In the genomic region with DNA sequence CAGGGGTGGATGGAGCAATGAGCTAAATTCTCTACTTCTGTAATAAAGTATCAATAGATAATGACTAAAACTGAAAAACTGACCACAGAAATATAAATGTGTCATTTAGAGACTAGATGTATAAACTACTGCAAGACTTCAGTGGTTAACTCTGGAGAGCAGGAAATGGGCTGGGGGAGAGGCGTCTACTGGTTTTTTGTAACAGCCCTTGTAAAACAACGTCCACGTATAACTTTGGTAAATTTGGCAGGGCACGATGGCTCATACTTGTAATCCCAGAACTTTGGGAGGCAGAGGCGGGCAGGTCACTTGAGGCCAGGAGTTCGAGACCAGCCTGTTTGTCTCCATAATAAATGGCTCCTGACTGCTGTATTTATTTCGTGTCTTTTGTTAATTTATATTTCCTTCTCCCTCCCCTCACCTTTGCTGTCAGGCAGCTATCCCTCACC, we compare ENCODE assay signal across 9 cellular contexts. TPM values are rescaled to one million over a fixed set of nuclear protein-coding genes. Genes with fewer than 3 reads are reported as not detected.
A peak's percentile ranks its signal among the peaks of the same experiment; 100 is the strongest.
DNase-seq lines count a peak whose midpoint lies in the region; ATAC-seq and TF ChIP-seq lines count a peak whose summit lies in the region.
"Had no signal": no experiment of that assay in that cellular context is flagged by ENCODE, and none has a peak within 500 bp of the region (broad histone marks: within the 10 kb centered on the region; RNA-seq: fewer than 3 reads in every experiment).

No MANE protein-coding gene starts in this region.

- H3K27ac ChIP-seq in uterus (no peak overlapping the region), aorta (ENCODE audit: low read depth in 1 of 2, low read length in 2 of 2) (no peak overlapping the region)
- H3K27ac ChIP-seq: thoracic aorta had no signal

- H3K4me3 ChIP-seq in uterus (no peak overlapping the region), aorta (ENCODE audit: low read length in 2 of 2) (no peak overlapping the region)
- H3K4me3 ChIP-seq: thoracic aorta had no signal

- TF ChIP-seq CTCF in uterus (IDR thresholded peaks at IDR 0.05): no peak

- H3K36me3 Mint-ChIP-seq in dendritic cell treated with granulocyte-macrophage colony-stimulating factor and Interleukin-4, amounts not matched to agents 40 ng/mL and 50 ng/mL, for 4 days (ENCODE audit: low read depth): no peaks in the 10 kb centered on the region

- H3K36me3 ChIP-seq in uterus (no peaks in the 10 kb centered on the region), aorta (ENCODE audit: control insufficient read depth in 1 of 2, insufficient read depth in 2 of 2, low read length in 1 of 2) (peaks cover 0 to 3% of the 10 kb centered on the region in 2 donors)
- H3K36me3 ChIP-seq: thoracic aorta had no signal

- ATAC-seq in GM18519 (IDR thresholded peaks at IDR 0.05; ENCODE audit: low FRiP score, unreplicated experiment) (peak; percentile 62), HG02852 (IDR thresholded peaks at IDR 0.05; ENCODE audit: unreplicated experiment) (peak; percentile 50), aorta (ENCODE audit: low FRiP score) (no peak)

- DNase-seq in SIG-M5 (lab: John Stamatoyannopoulos, UW): peak; percentile 80
- no peak for DNase-seq in GM03348 (ENCODE audit: low spot score)
- DNase-seq in NCI-H2171 (lab: John Stamatoyannopoulos, UW): no peak
- no peak for DNase-seq in uterus
- DNase-seq in aorta: no peak

- peaks cover 50% of the 10 kb centered on the region for H3K4me1 Mint-ChIP-seq in dendritic cell treated with granulocyte-macrophage colony-stimulating factor and Interleukin-4, amounts not matched to agents 40 ng/mL and 50 ng/mL, for 4 days (ENCODE audit: low read depth)

- 30 to 31% methylated on average over 7 of the region's 7 CpGs for WGBS in aorta, 2 donors

- no peaks in the 10 kb centered on the region for H3K9me3 Mint-ChIP-seq in dendritic cell treated with granulocyte-macrophage colony-stimulating factor and Interleukin-4, amounts not matched to agents 40 ng/mL and 50 ng/mL, for 4 days

- TF ChIP-seq POLR2A in uterus (IDR thresholded peaks at IDR 0.05): no peak

- no peaks in the 10 kb centered on the region for H3K27me3 Mint-ChIP-seq in dendritic cell treated with granulocyte-macrophage colony-stimulating factor and Interleukin-4, amounts not matched to agents 40 ng/mL and 50 ng/mL, for 4 days

- H3K4me1 ChIP-seq in uterus: no peaks in the 10 kb centered on the region
- peaks cover 0 to 1% of the 10 kb centered on the region in 2 donors for H3K4me1 ChIP-seq in aorta (ENCODE audit: control insufficient read depth in 1 of 2, insufficient read depth in 2 of 2, low read length in 2 of 2)

- H3K4me3 Mint-ChIP-seq in dendritic cell treated with granulocyte-macrophage colony-stimulating factor and Interleukin-4, amounts not matched to agents 40 ng/mL and 50 ng/mL, for 4 days: no peak overlapping the region

- no peaks in the 10 kb centered on the region for H3K9me3 ChIP-seq in uterus
- H3K9me3 ChIP-seq in aorta (ENCODE audit: control insufficient read depth, low read length): no peaks in the 10 kb centered on the region
- H3K9me3 ChIP-seq: thoracic aorta had no signal

- intact Hi-C loops in dendritic cell treated with granulocyte-macrophage colony-stimulating factor and Interleukin-4, amounts not matched to agents 40 ng/mL and 50 ng/mL, for 4 days (cut with micrococcal nuclease): no loop called here
- intact Hi-C loops in uterus (cut with DNase I; ENCODE audit: low total_unique reads) (no loop called here), aorta (cut with DNase I) (no loop called here)

- no peaks in the 10 kb centered on the region for H3K27me3 ChIP-seq in uterus
- H3K27me3 ChIP-seq in aorta (ENCODE audit: control insufficient read depth in 1 of 2, insufficient read depth in 2 of 2, low read length in 1 of 2): no peaks in the 10 kb centered on the region

- H3K27ac Mint-ChIP-seq in dendritic cell treated with granulocyte-macrophage colony-stimulating factor and Interleukin-4, amounts not matched to agents 40 ng/mL and 50 ng/mL, for 4 days: peak overlapping the region; percentile 70

RNA-seq across cellular contexts. Expression of a gene that starts 12.5 kb away (rescaled TPM):
- 10 to 100 TPM in 3 of 4 donors, 1 to 10 TPM in 1; 6.4 to 32.9 (median 16.5) TPM for total RNA-seq in uterus
- 10 to 100 TPM; 54.3 to 67.5 TPM for total RNA-seq in aorta
- polyA plus RNA-seq in aorta: 10 to 100 TPM; 20.5 to 34.7 TPM

RNA-seq across cellular contexts. Expression of a gene that starts 41.8 kb away (rescaled TPM):
- total RNA-seq in uterus (10 to 100 TPM in 3 of 4 donors, under 1 TPM in 1; 0.59 to 25.9 (median 14.2) TPM), aorta (10 to 100 TPM; 12.5 to 14.5 TPM)
- 10 to 100 TPM; 15.4 to 21.7 TPM for polyA plus RNA-seq in aorta

RNA-seq across cellular contexts. Expression of a gene that starts 41.9 kb away (rescaled TPM):
- total RNA-seq in uterus (10 to 100 TPM in 2 of 4 donors, 1 to 10 TPM in 1, under 1 TPM in 1; 0.51 to 22.3 (median 10.9) TPM), aorta (10 to 100 TPM; 14.4 to 18.3 TPM)
- 10 to 100 TPM in 1 of 2 donors, 1 to 10 TPM in 1; 4.0 to 27.1 TPM for polyA plus RNA-seq in aorta
